In the genomic region with DNA sequence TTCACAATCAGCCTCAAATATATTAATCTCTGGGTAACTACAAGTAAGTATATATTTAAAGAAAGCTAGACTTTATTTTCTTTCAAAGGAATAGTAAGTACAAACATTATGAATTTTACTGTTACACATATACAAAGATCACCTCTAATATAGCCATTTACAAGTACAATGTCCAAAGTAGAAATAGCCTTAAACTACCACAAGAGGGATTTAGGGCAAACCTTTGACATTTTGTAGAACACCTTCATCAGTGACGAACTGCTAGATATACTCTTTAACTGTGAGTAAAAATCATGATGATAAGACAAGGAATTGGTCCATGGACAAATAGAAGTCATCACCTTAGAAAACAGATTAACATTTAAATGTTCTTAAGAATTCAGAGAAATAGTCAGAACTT, we compare ENCODE assay signal across 26 cellular contexts.
DNase-seq lines count a peak whose midpoint lies in the region; ATAC-seq, FAIRE-seq and TF ChIP-seq lines count a peak whose summit lies in the region.
"Had no signal": no experiment of that assay in that cellular context is flagged by ENCODE, and none has a peak within 500 bp of the region (broad histone marks: within the 10 kb centered on the region; RNA-seq: fewer than 3 reads in every experiment).

No MANE protein-coding gene starts in this region.

- H3K4me3 ChIP-seq in BE2C (ENCODE audit: low read depth, low read length) (no peak overlapping the region), kidney (ENCODE audit: low read length in 2 of 2) (no peak overlapping the region), neuronal stem cell (ENCODE audit: low read length in 2 of 2) (no peak overlapping the region), colonic mucosa (no peak overlapping the region)
- H3K4me3 ChIP-seq: BLaER1 had no signal

- intact Hi-C loops in kidney (cut with DNase I) (no loop called here), colonic mucosa (cut with DNase I) (no loop called here)

- H3K36me3 ChIP-seq in BE2C = no peaks in the 10 kb centered on the region
- no peaks in the 10 kb centered on the region for H3K36me3 ChIP-seq in kidney (ENCODE audit: control insufficient read depth in 1 of 2, insufficient read depth in 2 of 2, low read length in 2 of 2)
- no peaks in the 10 kb centered on the region for H3K36me3 ChIP-seq in neuronal stem cell (replicated peaks in 1 of 2; ENCODE audit: control insufficient read depth in 2 of 2, insufficient read depth in 2 of 2, low read length in 2 of 2)
- no peaks in the 10 kb centered on the region for H3K36me3 ChIP-seq in colonic mucosa
- H3K36me3 ChIP-seq: BLaER1 had no signal

- no peaks in the 10 kb centered on the region for H3K27me3 ChIP-seq in BE2C
- H3K27me3 ChIP-seq in neuronal stem cell (ENCODE audit: control insufficient read depth in 3 of 3, insufficient read depth in 3 of 3, low read depth in 1 of 3, low read length in 3 of 3) = no peaks in the 10 kb centered on the region
- H3K27me3 ChIP-seq in colonic mucosa = no peaks in the 10 kb centered on the region
- H3K27me3 ChIP-seq: BLaER1 had no signal

- no CpG with 5 or more reads among the region's 1 CpG for WGBS in neuronal stem cell (ENCODE audit: extremely low coverage in 2 of 2, insufficient read length in 2 of 2, insufficient replicate concordance in 1 of 2), 2 donors

- H3K4ac ChIP-seq in neuronal stem cell (ENCODE audit: low read length) = no peak overlapping the region

- no peak overlapping the region for H3K4me2 ChIP-seq in neuronal stem cell (ENCODE audit: insufficient read depth, low read length, poor library complexity, severe bottlenecking)
- H3K4me2 ChIP-seq: BLaER1 had no signal

- H3K4me3 Mint-ChIP-seq in activated T-cell treated with anti-CD3 and anti-CD28 coated beads, Interleukin-2, amount 50 U/mL, for 4 hours = no peak overlapping the region
- H3K4me3 Mint-ChIP-seq: activated B cell treated with CpG ODN at 0.5 μM for 24 hours; activated naive CD4-positive, alpha-beta T cell treated with anti-CD3 and anti-CD28 coated beads, Interleukin-2, amount 50 U/mL, for 24 hours; activated T-helper 17 cell treated with anti-CD3 and anti-CD28 coated beads, Interleukin-2, amount 50 U/mL, for 72 hours had no signal

- H3K9me3 ChIP-seq in BE2C = no peaks in the 10 kb centered on the region
- no peaks in the 10 kb centered on the region for H3K9me3 ChIP-seq in kidney (ENCODE audit: control insufficient read depth in 1 of 2, low read length in 2 of 2)
- H3K9me3 ChIP-seq in neuronal stem cell (replicated peaks in 1 of 2; ENCODE audit: control insufficient read depth in 2 of 2, insufficient read depth in 1 of 2, low read depth in 1 of 2, low read length in 2 of 2) = no peaks in the 10 kb centered on the region
- no peaks in the 10 kb centered on the region for H3K9me3 ChIP-seq in colonic mucosa
- H3K9me3 ChIP-seq: BLaER1, Caco-2 had no signal

- no peak overlapping the region for H4K91ac ChIP-seq in neuronal stem cell (ENCODE audit: low read depth, low read length, poor library complexity)

- H3K27ac ChIP-seq in kidney (ENCODE audit: low read depth in 2 of 2, low read length in 2 of 2) (no peak overlapping the region), neuronal stem cell (replicated peaks; ENCODE audit: low read length) (no peak overlapping the region), colonic mucosa (no peak overlapping the region)
- H3K27ac ChIP-seq: BLaER1 had no signal

- no peak overlapping the region for H3K18ac ChIP-seq in neuronal stem cell (ENCODE audit: low read length)

- no peak overlapping the region for H2AK5ac ChIP-seq in neuronal stem cell (ENCODE audit: low read depth, low read length)

- H3K14ac ChIP-seq in neuronal stem cell (ENCODE audit: low read length) = no peak overlapping the region

- H3K27me3 Mint-ChIP-seq in activated T-cell treated with anti-CD3 and anti-CD28 coated beads, Interleukin-2, amount 50 U/mL, for 4 hours (ENCODE audit: low read depth) = no peaks in the 10 kb centered on the region
- H3K27me3 Mint-ChIP-seq: activated B cell treated with CpG ODN at 0.5 μM for 24 hours; activated naive CD4-positive, alpha-beta T cell treated with anti-CD3 and anti-CD28 coated beads, Interleukin-2, amount 50 U/mL, for 24 hours; activated T-helper 17 cell treated with anti-CD3 and anti-CD28 coated beads, Interleukin-2, amount 50 U/mL, for 72 hours had no signal

- H2BK120ac ChIP-seq in neuronal stem cell (ENCODE audit: low read depth, low read length) = no peak overlapping the region

- no peak overlapping the region for H2BK15ac ChIP-seq in neuronal stem cell (ENCODE audit: low read length)

- H2BK5ac ChIP-seq in neuronal stem cell (ENCODE audit: low read length) = no peak overlapping the region

- H2AFZ ChIP-seq in neuronal stem cell (ENCODE audit: low read length) = no peak overlapping the region

- DNase-seq in BE2C (no peak), RKO (ENCODE audit: low spot score) (peak; percentile 17), kidney (no peak), neuronal stem cell (ENCODE audit: low spot score) (no peak), colonic mucosa (no peak)
- no peak for DNase-seq in activated T-cell treated with anti-CD3 and anti-CD28 coated beads, Interleukin-2, amount 50 U/mL, for 4 hours
- DNase-seq: activated B cell treated with CpG ODN at 0.5 μM for 24 hours; activated CD4-positive, alpha-beta T cell treated with anti-CD3 and anti-CD28 coated beads, Interleukin-2, amount 50 U/mL, for 4 hours; Caco-2; DND-41; glutamatergic neuron; KG1; kidney glomerular epithelial cell; NCI-H1105; NCI-H1930; nucleus accumbens; small intestine; stimulated activated CD4-positive, alpha-beta T cell treated with anti-CD3 and anti-CD28 coated beads, Interleukin-2, amount 100 ng/mL, for 24 hours; substantia nigra; T1000 had no signal

- no peaks in the 10 kb centered on the region for H3K36me3 Mint-ChIP-seq in activated T-cell treated with anti-CD3 and anti-CD28 coated beads, Interleukin-2, amount 50 U/mL, for 4 hours (ENCODE audit: insufficient read depth)
- H3K36me3 Mint-ChIP-seq: activated naive CD4-positive, alpha-beta T cell treated with anti-CD3 and anti-CD28 coated beads, Interleukin-2, amount 50 U/mL, for 24 hours had no signal

- peak; percentile 6 for FAIRE-seq in kidney (lab: Jason Lieb, UNC)
- FAIRE-seq: small intestine had no signal

- H2BK12ac ChIP-seq in neuronal stem cell (ENCODE audit: low read length) = no peak overlapping the region

- H3K79me1 ChIP-seq in neuronal stem cell (ENCODE audit: low read depth, low read length) = no peaks in the 10 kb centered on the region

- no peaks in the 10 kb centered on the region for H3K4me1 Mint-ChIP-seq in activated T-cell treated with anti-CD3 and anti-CD28 coated beads, Interleukin-2, amount 50 U/mL, for 4 hours (ENCODE audit: low read depth)
- H3K4me1 Mint-ChIP-seq: activated B cell treated with CpG ODN at 0.5 μM for 24 hours; activated naive CD4-positive, alpha-beta T cell treated with anti-CD3 and anti-CD28 coated beads, Interleukin-2, amount 50 U/mL, for 24 hours; activated T-helper 17 cell treated with anti-CD3 and anti-CD28 coated beads, Interleukin-2, amount 50 U/mL, for 72 hours had no signal

- H3K4me1 ChIP-seq in BE2C (peaks cover 4% of the 10 kb centered on the region), kidney (ENCODE audit: control insufficient read depth in 1 of 2, insufficient read depth in 1 of 2, low read depth in 1 of 2, low read length in 2 of 2) (no peaks in the 10 kb centered on the region), neuronal stem cell (ENCODE audit: control insufficient read depth in 2 of 2, insufficient read depth in 1 of 2, low read depth in 1 of 2, low read length in 2 of 2) (no peaks in the 10 kb centered on the region), colonic mucosa (no peaks in the 10 kb centered on the region)
- H3K4me1 ChIP-seq: BLaER1, Caco-2 had no signal

- no peak overlapping the region for H3K23ac ChIP-seq in neuronal stem cell (ENCODE audit: low read depth, low read length, poor library complexity)

- peak; percentile 66 for ATAC-seq in HG03520 (IDR thresholded peaks at IDR 0.05; ENCODE audit: unreplicated experiment)
- ATAC-seq in activated T-cell treated with anti-CD3 and anti-CD28 coated beads, Interleukin-2, amount 50 U/mL, for 4 hours = no peak
- ATAC-seq in HG02763 (IDR thresholded peaks at IDR 0.05; ENCODE audit: unreplicated experiment) = no peak
- ATAC-seq: activated T-helper 17 cell treated with anti-CD3 and anti-CD28 coated beads, Interleukin-2, amount 50 U/mL, for 72 hours; Right ventricle myocardium inferior had no signal

- TF ChIP-seq CTCF in BE2C (IDR thresholded peaks at IDR 0.05; ENCODE audit: low read depth, low read length) (peak; percentile 29), kidney (IDR thresholded peaks at IDR 0.05; ENCODE audit: borderline replicate concordance, extremely low read depth, insufficient read depth) (no peak), colonic mucosa (IDR thresholded peaks at IDR 0.05) (no peak)

- H3K9ac ChIP-seq in kidney (ENCODE audit: low read length in 2 of 2) (no peak overlapping the region), neuronal stem cell (ENCODE audit: low read depth, low read length, poor library complexity) (no peak overlapping the region), colonic mucosa (ENCODE audit: low read depth in 2 of 2, low read length in 2 of 2) (no peak overlapping the region)
- H3K9ac ChIP-seq: BLaER1 had no signal

- no peak overlapping the region for H4K8ac ChIP-seq in neuronal stem cell (ENCODE audit: low read depth, low read length)

- H3K9me3 Mint-ChIP-seq in activated T-cell treated with anti-CD3 and anti-CD28 coated beads, Interleukin-2, amount 50 U/mL, for 4 hours = peaks cover 7% of the 10 kb centered on the region
